Comparison of ENCODE assay signal across 13 cellular contexts in the genomic region with DNA sequence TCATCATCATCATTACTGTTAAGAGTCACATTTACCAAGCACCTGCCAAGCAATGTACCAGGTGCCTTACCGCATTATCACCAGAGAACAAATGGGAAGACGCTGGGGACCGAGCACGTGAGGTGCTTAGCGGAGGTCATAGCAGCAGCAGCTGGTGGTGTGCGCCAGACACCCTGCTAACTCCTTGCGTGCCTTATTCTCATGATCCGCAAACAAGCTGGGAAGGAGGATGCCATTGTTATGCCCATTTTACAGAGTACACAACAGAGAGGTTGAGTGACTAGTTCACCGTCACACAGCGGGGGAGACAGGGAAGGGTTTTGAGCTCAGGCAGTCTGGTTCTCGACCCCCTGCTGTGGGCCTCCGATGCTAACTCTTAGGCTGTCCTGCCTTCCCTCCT. TPM values are rescaled to one million over a fixed set of nuclear protein-coding genes. Genes with fewer than 3 reads are reported as not detected.
DNase-seq lines count a peak whose midpoint lies in the region; ATAC-seq, FAIRE-seq and TF ChIP-seq lines count a peak whose summit lies in the region.
"Had no signal": no experiment of that assay in that cellular context is flagged by ENCODE, and none has a peak within 500 bp of the region (broad histone marks: within the 10 kb centered on the region; RNA-seq: fewer than 3 reads in every experiment).

No MANE protein-coding gene starts in this region.

- H3K9me3 Mint-ChIP-seq in naive B cell: no peaks in the 10 kb centered on the region

- no peak for ATAC-seq in naive B cell (ENCODE audit: low read depth in 2 of 2)
- ATAC-seq: activated CD4-positive, CD25-positive, alpha-beta regulatory T cell treated with anti-CD3 and anti-CD28 coated beads, Interleukin-2, amount 50 U/mL, for 24 hours; left ventricle myocardium superior had no signal

- H3K4me1 ChIP-seq in OCI-LY7 (ENCODE audit: insufficient read depth, low read length, poor library complexity, severe bottlenecking): peaks cover 52% of the 10 kb centered on the region
- H3K4me1 ChIP-seq in kidney (ENCODE audit: control insufficient read depth in 1 of 2, insufficient read depth in 1 of 2, low read depth in 1 of 2, low read length in 2 of 2): no peaks in the 10 kb centered on the region

- H3K9me2 ChIP-seq in OCI-LY7 (ENCODE audit: insufficient read depth, low read length): no peaks in the 10 kb centered on the region

- peak overlapping the region in 7 of 8 donors; percentile 40 to 88 (median 70) for H3K4me3 Mint-ChIP-seq in naive B cell

- no peak for TF ChIP-seq CTCF in OCI-LY7 (conservative IDR thresholded peaks at IDR 0.05; ENCODE audit: low read length)
- TF ChIP-seq CTCF in kidney (IDR thresholded peaks at IDR 0.05; ENCODE audit: borderline replicate concordance, extremely low read depth, insufficient read depth): no peak

- H3K9me3 ChIP-seq in OCI-LY7 (ENCODE audit: low read length) (no peaks in the 10 kb centered on the region), kidney (ENCODE audit: control insufficient read depth in 1 of 2, low read length in 2 of 2) (no peaks in the 10 kb centered on the region)
- H3K9me3 ChIP-seq: SJSA1 had no signal

- no peak for FAIRE-seq in kidney (lab: Jason Lieb, UNC)
- FAIRE-seq: GM12878 had no signal

- H3K4me1 Mint-ChIP-seq in naive B cell: peaks cover 63 to 76% (median 68%) of the 10 kb centered on the region in 3 donors

- H3K27ac Mint-ChIP-seq in naive B cell: peak overlapping the region; percentile 85 to 94 (median 90)

- no TSS peak for BruUV-seq in OCI-LY7 (replicated peaks; lab: Mats Ljungman, UMichigan)

- intact Hi-C loops in OCI-LY7 (cut with micrococcal nuclease; ENCODE audit: unreplicated experiment): no loop called here
- intact Hi-C loops in kidney (cut with DNase I): no loop called here

- H2AFZ ChIP-seq in OCI-LY7 (ENCODE audit: low read length): no peak overlapping the region

- DNase-seq in SHP77 treated with DMSO at 0.1 percent for 48 hours (lab: John Stamatoyannopoulos, UW) (peak; percentile 20), SHP77 (lab: John Stamatoyannopoulos, UW) (no peak), NCI-H1092 (lab: John Stamatoyannopoulos, UW) (peak; percentile 55), OCI-LY7 (ENCODE audit: low spot score) (no peak), naive B cell (no peak), hippocampal formation (lab: John Stamatoyannopoulos, UW) (no peak), kidney (no peak), GF-D8 (lab: John Stamatoyannopoulos, UW) (no peak)
- DNase-seq: DMS79 treated with DMSO at 0.1 percent for 48 hours, left ventricle myocardium superior had no signal

- H3K36me3 ChIP-seq in OCI-LY7 (ENCODE audit: insufficient read depth, low read length): peaks cover 85% of the 10 kb centered on the region
- H3K36me3 ChIP-seq in kidney (ENCODE audit: control insufficient read depth in 1 of 2, insufficient read depth in 2 of 2, low read length in 2 of 2): no peaks in the 10 kb centered on the region
- H3K36me3 ChIP-seq: SJSA1 had no signal

- H3K36me3 Mint-ChIP-seq in naive B cell: peaks cover 0 to 16% of the 10 kb centered on the region in 2 donors

- no peaks in the 10 kb centered on the region for H3K27me3 Mint-ChIP-seq in naive B cell

- peak overlapping the region; percentile 30; the same call in 1 of the 2 replicates for H3K4me2 ChIP-seq in OCI-LY7 (ENCODE audit: low read length)

- peaks cover 80% of the 10 kb centered on the region for H3K79me2 ChIP-seq in OCI-LY7 (ENCODE audit: insufficient read depth, low read depth, low read length)

- CTCF ChIA-PET in OCI-LY7 (lab: Charles Lee; ENCODE audit: unreplicated experiment): interaction anchor here (0.5 to 0.6 kb wide), 3 partner anchors 13 to 203 kb away, joined by 3 to 5 read pairs (median 3); no protein-coding TSS in a partner anchor

- H3K27ac ChIP-seq in OCI-LY7 (ENCODE audit: low read depth, low read length, poor library complexity, severe bottlenecking) (peak overlapping the region; percentile 17), kidney (ENCODE audit: low read depth in 2 of 2, low read length in 2 of 2) (no peak overlapping the region)
- H3K27ac ChIP-seq: SJSA1 had no signal

- H3K4me3 ChIP-seq in OCI-LY7 (ENCODE audit: low read depth, low read length, poor library complexity, severe bottlenecking): no peak overlapping the region
- no peak overlapping the region for H3K4me3 ChIP-seq in kidney (ENCODE audit: low read length in 2 of 2)
- H3K4me3 ChIP-seq: GM12878, SJSA1 had no signal

- no peak overlapping the region for H3K9ac ChIP-seq in kidney (ENCODE audit: low read length in 2 of 2)

- H4K20me1 ChIP-seq in OCI-LY7 (ENCODE audit: insufficient read depth, low read length): peaks cover 36% of the 10 kb centered on the region

- POLR2A ChIA-PET in OCI-LY7 (lab: Charles Lee): no interaction called here

RNA-seq across cellular contexts. Expression of a gene that starts 7.3 kb away (rescaled TPM):
- 84.0 and 108 TPM in 2 replicates for total RNA-seq in OCI-LY7 (2014; rRNA removed; shearing (Covaris generic))
- total RNA-seq in OCI-LY7 (2022) (322 and 353 TPM in 2 replicates), kidney (52.1 TPM)
- polyA plus RNA-seq in naive B cell (ENCODE audit: low read depth in 6 of 6) (100 to 1,000 TPM in 2 of 6 donors, 10 to 100 TPM in 4; 68.7 to 180 (median 94.2) TPM), kidney (ENCODE audit: insufficient read depth, low read depth, low replicate concordance) (9.4 TPM)

RNA-seq across cellular contexts. Expression of a gene that starts 40.7 kb away (rescaled TPM):
- total RNA-seq in OCI-LY7 (2014; rRNA removed; shearing (Covaris generic)): 0.41 and 0.69 TPM in 2 replicates
- total RNA-seq in OCI-LY7 (2022) (3.3 and 4.5 TPM in 2 replicates), kidney (11.2 TPM)
- polyA plus RNA-seq in naive B cell (ENCODE audit: low read depth in 6 of 6) (10 to 100 TPM in 5 of 6 donors, 1 to 10 TPM in 1; 2.3 to 20.2 (median 15.1) TPM), kidney (ENCODE audit: insufficient read depth, low read depth, low replicate concordance) (3.1 TPM)

Comparison
In these comparisons a context has a peak if more than half of its experiments do, and no peak if none do; other contexts are left out.
1. DNase-seq: peak in SHP77 treated with DMSO at 0.1 percent for 48 hours (single experiment) and NCI-H1092 (single experiment); none in SHP77 (0 of 2), OCI-LY7 (single experiment), naive B cell (single experiment), hippocampal formation (0 of 2), kidney (single experiment) and GF-D8 (single experiment).